8 cellular contexts compared by ENCODE assay signal in the genomic region with DNA sequence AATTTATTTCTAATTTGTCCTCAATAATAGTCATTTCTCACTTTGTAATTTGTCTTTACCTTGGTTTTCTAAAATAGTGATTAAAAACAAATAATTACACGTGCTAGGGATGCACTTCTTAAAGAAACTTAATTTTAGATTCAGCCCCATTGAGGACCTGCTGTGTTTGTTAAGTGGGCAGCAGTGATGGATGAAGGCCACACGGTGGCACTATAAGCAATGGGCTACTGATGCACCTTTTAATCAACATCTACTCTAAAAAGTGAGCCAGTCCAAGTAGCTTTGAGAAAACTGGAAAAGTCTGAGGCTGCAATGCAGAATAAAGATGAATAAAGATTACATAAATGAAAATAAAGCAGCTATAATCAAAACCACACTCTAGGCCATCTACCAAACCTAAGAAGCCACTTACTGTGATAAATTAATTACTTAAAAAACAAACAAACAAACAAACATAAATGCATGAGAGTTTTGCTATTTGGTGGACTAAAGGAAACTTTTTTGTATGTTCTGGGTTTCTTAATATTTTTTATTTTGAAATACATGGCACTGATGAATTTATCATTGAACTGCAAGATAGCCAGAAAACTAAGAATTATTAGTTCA.
DNase-seq lines count a peak whose midpoint lies in the region; ATAC-seq and TF ChIP-seq lines count a peak whose summit lies in the region.

No MANE protein-coding gene starts in this region.

- 2% methylated on average over 2 of the region's 2 CpGs for WGBS in SK-N-SH (ENCODE audit: low lambda C conversion rate)
- no CpG with 5 or more reads among the region's 2 CpGs for WGBS in neuronal stem cell (ENCODE audit: extremely low coverage in 2 of 2, insufficient read length in 2 of 2, insufficient replicate concordance in 1 of 2), 2 donors

- in situ Hi-C loops in ACHN (cut with HindIII; ENCODE audit: low pct_ligation_motif_present, low pct_unique_long_range_greater_than_20kb, low sequenced_read_pairs) = no loop called here

- no peak overlapping the region for H3K14ac ChIP-seq in neuronal stem cell (ENCODE audit: low read length)

- H3K4me2 ChIP-seq in SK-N-SH = no peak overlapping the region
- no peak overlapping the region for H3K4me2 ChIP-seq in neuronal stem cell (ENCODE audit: insufficient read depth, low read length, poor library complexity, severe bottlenecking)

- no peak overlapping the region for H3K27ac ChIP-seq in SK-N-SH (ENCODE audit: low read depth in 2 of 2, low read length in 1 of 2)
- H3K27ac ChIP-seq in epithelial cell of prostate = no peak overlapping the region
- no peak overlapping the region for H3K27ac ChIP-seq in neuronal stem cell (replicated peaks; ENCODE audit: low read length)

- no peaks in the 10 kb centered on the region for H3K36me3 ChIP-seq in SK-N-SH (replicated peaks in 1 of 2; ENCODE audit: control insufficient read depth in 1 of 2, insufficient read depth in 2 of 2, low read length in 1 of 2)
- H3K36me3 ChIP-seq in neuronal stem cell (replicated peaks in 1 of 2; ENCODE audit: control insufficient read depth in 2 of 2, insufficient read depth in 2 of 2, low read length in 2 of 2) = no peaks in the 10 kb centered on the region

- no peak overlapping the region for H2AK5ac ChIP-seq in neuronal stem cell (ENCODE audit: low read depth, low read length)

- CTCF ChIA-PET in SK-N-SH (lab: Yijun Ruan, JAX) = interaction anchor here (0.6 to 4.7 kb wide), 33 partner anchors 8 to 435 kb away, joined by 3 to 35 read pairs (median 4); a partner anchor contains a TSS

- no peak overlapping the region for H4K91ac ChIP-seq in neuronal stem cell (ENCODE audit: low read depth, low read length, poor library complexity)

- H3F3A ChIP-seq in SK-N-SH (replicated peaks; ENCODE audit: insufficient read depth) = peaks cover 6% of the 10 kb centered on the region

- peak; percentile 90 for ATAC-seq in HG02571 (IDR thresholded peaks at IDR 0.05; ENCODE audit: unreplicated experiment)

- POLR2A ChIA-PET in SK-N-SH (lab: Yijun Ruan, JAX) = interaction anchor here (0.6 to 0.7 kb wide), 2 partner anchors 89 to 498 kb away, joined by 4 read pairs; a partner anchor contains a TSS

- peaks cover 6 to 12% of the 10 kb centered on the region in 2 experiments for H3K4me1 ChIP-seq in SK-N-SH (ENCODE audit: control insufficient read depth in 1 of 2, insufficient read depth in 2 of 2, low read depth in 1 of 2, low read length in 1 of 2)
- no peaks in the 10 kb centered on the region for H3K4me1 ChIP-seq in neuronal stem cell (ENCODE audit: control insufficient read depth in 2 of 2, insufficient read depth in 1 of 2, low read depth in 1 of 2, low read length in 2 of 2)

- H3K18ac ChIP-seq in neuronal stem cell (ENCODE audit: low read length) = no peak overlapping the region

- no peak overlapping the region for H3K4ac ChIP-seq in neuronal stem cell (ENCODE audit: low read length)

- H3K79me1 ChIP-seq in neuronal stem cell (ENCODE audit: low read depth, low read length) = no peaks in the 10 kb centered on the region

- no peak overlapping the region for H2BK5ac ChIP-seq in neuronal stem cell (ENCODE audit: low read length)

- H3K79me2 ChIP-seq in SK-N-SH (ENCODE audit: insufficient read depth) = no peaks in the 10 kb centered on the region

- H2BK120ac ChIP-seq in neuronal stem cell (ENCODE audit: low read depth, low read length) = no peak overlapping the region

- TF ChIP-seq POLR2A in NB4 (IDR thresholded peaks at IDR 0.05; ENCODE audit: extremely low read depth, insufficient read length) = no peak

- H2BK12ac ChIP-seq in neuronal stem cell (ENCODE audit: low read length) = no peak overlapping the region

- no peaks in the 10 kb centered on the region for H4K20me1 ChIP-seq in SK-N-SH (ENCODE audit: insufficient read depth)

- DNase-seq in ACHN (peak; percentile 81), GM12864 (ENCODE audit: low read depth) (peak; percentile 18), NB4 (ENCODE audit: low read depth) (peak; percentile 65), SK-N-SH (peak; percentile 70), epithelial cell of prostate (ENCODE audit: low read depth, low spot score) (peak; percentile 8), neuronal stem cell (ENCODE audit: low spot score) (peak; percentile 35)
- no peak for DNase-seq in activated effector memory CD4-positive, alpha-beta T cell treated with Interleukin-2 at 50 U/mL for 16 hours

- H4K8ac ChIP-seq in neuronal stem cell (ENCODE audit: low read depth, low read length) = no peak overlapping the region

- no peaks in the 10 kb centered on the region for H3K9me2 ChIP-seq in SK-N-SH

- H3K23ac ChIP-seq in neuronal stem cell (ENCODE audit: low read depth, low read length, poor library complexity) = no peak overlapping the region

- no peaks in the 10 kb centered on the region for H3K27me3 ChIP-seq in SK-N-SH (ENCODE audit: insufficient read depth)
- no peaks in the 10 kb centered on the region for H3K27me3 ChIP-seq in neuronal stem cell (ENCODE audit: control insufficient read depth in 3 of 3, insufficient read depth in 3 of 3, low read depth in 1 of 3, low read length in 3 of 3)

- TF ChIP-seq RAD21 in SK-N-SH (IDR thresholded peaks at IDR 0.05; ENCODE audit: low read length) = peak; percentile 90

- TF ChIP-seq EP300 in SK-N-SH (IDR thresholded peaks at IDR 0.05; ENCODE audit: borderline replicate concordance in 1 of 2, low read depth in 1 of 2, low read length in 1 of 2) = no peak

- no peak overlapping the region for H2BK15ac ChIP-seq in neuronal stem cell (ENCODE audit: low read length)

- H2AFZ ChIP-seq in SK-N-SH (ENCODE audit: low read depth) (no peak overlapping the region), neuronal stem cell (ENCODE audit: low read length) (no peak overlapping the region)

- no peaks in the 10 kb centered on the region for H3K9me3 ChIP-seq in SK-N-SH
- no peaks in the 10 kb centered on the region for H3K9me3 ChIP-seq in neuronal stem cell (replicated peaks in 1 of 2; ENCODE audit: control insufficient read depth in 2 of 2, insufficient read depth in 1 of 2, low read depth in 1 of 2, low read length in 2 of 2)

- H3K9ac ChIP-seq in SK-N-SH = no peak overlapping the region
- H3K9ac ChIP-seq in neuronal stem cell (ENCODE audit: low read depth, low read length, poor library complexity) = no peak overlapping the region

- peak; percentile 89 for TF ChIP-seq CTCF in GM12864 (IDR thresholded peaks at IDR 0.05; ENCODE audit: low read depth, low read length, missing control alignments)
- TF ChIP-seq CTCF in NB4 (IDR thresholded peaks at IDR 0.05; ENCODE audit: low read depth, low read length) = peak; percentile 96
- peak; percentile 96 for TF ChIP-seq CTCF in SK-N-SH (IDR thresholded peaks at IDR 0.05)

- H3K4me3 ChIP-seq in GM12864 (ENCODE audit: low read depth, low read length) (no peak overlapping the region), NB4 (ENCODE audit: low read depth, low read length) (no peak overlapping the region), SK-N-SH (ENCODE audit: low read depth in 2 of 2, low read length in 1 of 2) (no peak overlapping the region; a peak in 1 of 4 replicates), neuronal stem cell (ENCODE audit: low read length in 2 of 2) (no peak overlapping the region)

TF ChIP-seq in SK-N-SH, 30 proteins besides CTCF, POLR2A, EP300 and RAD21:
- no peak for TF ChIP-seq TEAD4 (IDR thresholded peaks at IDR 0.05; ENCODE audit: borderline replicate concordance, insufficient read depth)
- TF ChIP-seq FOXM1 (IDR thresholded peaks at IDR 0.05; ENCODE audit: low read depth) = no peak
- TF ChIP-seq GATA2 (CRISPR knock-in tag; IDR thresholded peaks at IDR 0.05) = no peak
- TF ChIP-seq RCOR1 (IDR thresholded peaks at IDR 0.05; ENCODE audit: low read length) = 0 out of 2 replicates have a peak, but pooled peaks have one; percentile 29
- TF ChIP-seq SMC3 (IDR thresholded peaks at IDR 0.05; ENCODE audit: low read depth, low read length) = peak; percentile 80
